2 cellular contexts compared by ENCODE assay signal in the genomic region with DNA sequence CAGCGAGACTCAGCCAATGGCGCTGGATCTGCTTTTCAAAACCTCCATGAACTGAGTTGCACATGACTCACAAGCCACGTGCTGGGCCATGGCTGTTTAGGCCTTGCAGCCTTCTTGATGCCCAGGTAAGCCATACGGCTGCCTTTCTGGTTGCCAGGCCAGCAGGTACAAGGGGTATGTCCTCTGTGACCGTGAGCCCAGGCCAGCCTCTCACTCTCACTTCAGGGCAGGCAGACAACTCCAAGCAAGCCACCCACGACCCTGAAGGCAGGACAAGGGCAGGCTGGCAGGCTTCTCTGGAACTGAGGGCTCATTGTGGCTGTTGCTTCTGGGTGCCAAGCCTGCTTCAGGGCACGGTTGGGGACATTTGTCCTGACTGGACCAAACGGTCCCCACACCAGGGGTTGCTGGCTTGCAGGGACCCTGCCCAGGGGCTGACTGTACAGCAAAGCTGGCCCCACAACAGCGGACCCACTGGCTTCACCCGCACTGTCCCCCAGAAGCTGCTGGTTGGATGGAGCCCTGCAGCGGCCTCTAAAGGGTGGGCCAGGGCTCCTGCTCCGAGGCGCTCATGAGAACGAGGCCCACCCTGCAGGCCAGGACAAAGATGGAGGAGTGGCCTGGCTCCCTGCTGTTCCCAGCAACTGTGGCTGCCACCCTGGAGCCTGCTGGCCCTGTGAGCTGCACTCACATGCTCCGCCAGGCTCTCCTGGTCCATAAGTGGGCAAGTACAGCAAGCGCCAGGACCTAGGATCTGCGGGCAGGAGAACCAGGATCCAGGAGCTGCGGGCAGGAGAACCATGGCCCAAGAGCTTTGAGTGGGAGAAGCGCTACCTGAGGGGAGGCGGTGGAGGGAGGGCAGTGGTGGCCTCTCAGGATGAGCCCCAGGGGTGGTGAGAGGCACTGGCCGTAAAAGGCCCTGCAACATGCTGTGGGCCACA.
TF ChIP-seq lines count a peak whose summit lies in the region.

No MANE protein-coding gene starts in this region.

TF ChIP-seq in A549, 52 proteins besides CTCF, POLR2A, EP300 and RAD21:
- TF ChIP-seq, protein P1, sequence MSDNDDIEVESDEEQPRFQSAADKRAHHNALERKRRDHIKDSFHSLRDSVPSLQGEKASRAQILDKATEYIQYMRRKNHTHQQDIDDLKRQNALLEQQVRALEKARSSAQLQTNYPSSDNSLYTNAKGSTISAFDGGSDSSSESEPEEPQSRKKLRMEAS (IDR thresholded peaks at IDR 0.05): 0 out of 2 replicates have a peak, but pooled peaks have one; percentile 31
- TF ChIP-seq, protein P2, sequence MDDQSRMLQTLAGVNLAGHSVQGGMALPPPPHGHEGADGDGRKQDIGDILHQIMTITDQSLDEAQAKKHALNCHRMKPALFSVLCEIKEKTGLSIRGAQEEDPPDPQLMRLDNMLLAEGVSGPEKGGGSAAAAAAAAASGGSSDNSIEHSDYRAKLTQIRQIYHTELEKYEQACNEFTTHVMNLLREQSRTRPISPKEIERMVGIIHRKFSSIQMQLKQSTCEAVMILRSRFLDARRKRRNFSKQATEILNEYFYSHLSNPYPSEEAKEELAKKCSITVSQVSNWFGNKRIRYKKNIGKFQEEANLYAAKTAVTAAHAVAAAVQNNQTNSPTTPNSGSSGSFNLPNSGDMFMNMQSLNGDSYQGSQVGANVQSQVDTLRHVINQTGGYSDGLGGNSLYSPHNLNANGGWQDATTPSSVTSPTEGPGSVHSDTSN (IDR thresholded peaks at IDR 0.05): no peak
TF ChIP-seq in A549: peak in this region for 1.

TF ChIP-seq in K562, 482 proteins besides CTCF, POLR2A, EP300 and RAD21 (continues in another document):
- TF ChIP-seq TEAD2 (tag; IDR thresholded peaks at IDR 0.05) (no peak), BHLHE40 (IDR thresholded peaks at IDR 0.05; ENCODE audit: low read length) (0 out of 2 replicates have a peak, but pooled peaks have one; percentile 33), LCOR (CRISPR knock-in tag; IDR thresholded peaks at IDR 0.05) (no peak), PURB (CRISPR knock-in tag; IDR thresholded peaks at IDR 0.05; ENCODE audit: low read depth) (no peak), TEAD1 (CRISPR knock-in tag; IDR thresholded peaks at IDR 0.05) (peak in 1 of 2 experiments; percentile 20; a peak in 1 of 4 replicates), NCOA1 (IDR thresholded peaks at IDR 0.05; ENCODE audit: low read depth) (no peak), ZNF589 (CRISPR knock-in tag; IDR thresholded peaks at IDR 0.05; ENCODE audit: low read depth) (no peak), ZNF584 (CRISPR knock-in tag; IDR thresholded peaks at IDR 0.05; ENCODE audit: low read depth) (no peak), PYGO2 (tag; IDR thresholded peaks at IDR 0.05) (no peak), TRIM28 (IDR thresholded peaks at IDR 0.05) (no peak), ZNF586 (CRISPR knock-in tag; conservative IDR thresholded peaks at IDR 0.05) (no peak), ZFX (CRISPR knock-in tag; IDR thresholded peaks at IDR 0.05) (peak; percentile 59), ZNF583 (CRISPR knock-in tag; IDR thresholded peaks at IDR 0.05) (no peak), L3MBTL2 (IDR thresholded peaks at IDR 0.05) (peak; percentile 81), GATAD2A (IDR thresholded peaks at IDR 0.05) (no peak), SLC30A9 (CRISPR knock-in tag; IDR thresholded peaks at IDR 0.05) (no peak), SMAD1 (IDR thresholded peaks at IDR 0.05; ENCODE audit: low read depth, low read length, partially characterized antibody) (no peak), FOXA3 (CRISPR knock-in tag; conservative IDR thresholded peaks at IDR 0.05 in 1 of 2, IDR thresholded peaks at IDR 0.05 in 1 of 2) (no peak)
- TF ChIP-seq, protein P3, sequence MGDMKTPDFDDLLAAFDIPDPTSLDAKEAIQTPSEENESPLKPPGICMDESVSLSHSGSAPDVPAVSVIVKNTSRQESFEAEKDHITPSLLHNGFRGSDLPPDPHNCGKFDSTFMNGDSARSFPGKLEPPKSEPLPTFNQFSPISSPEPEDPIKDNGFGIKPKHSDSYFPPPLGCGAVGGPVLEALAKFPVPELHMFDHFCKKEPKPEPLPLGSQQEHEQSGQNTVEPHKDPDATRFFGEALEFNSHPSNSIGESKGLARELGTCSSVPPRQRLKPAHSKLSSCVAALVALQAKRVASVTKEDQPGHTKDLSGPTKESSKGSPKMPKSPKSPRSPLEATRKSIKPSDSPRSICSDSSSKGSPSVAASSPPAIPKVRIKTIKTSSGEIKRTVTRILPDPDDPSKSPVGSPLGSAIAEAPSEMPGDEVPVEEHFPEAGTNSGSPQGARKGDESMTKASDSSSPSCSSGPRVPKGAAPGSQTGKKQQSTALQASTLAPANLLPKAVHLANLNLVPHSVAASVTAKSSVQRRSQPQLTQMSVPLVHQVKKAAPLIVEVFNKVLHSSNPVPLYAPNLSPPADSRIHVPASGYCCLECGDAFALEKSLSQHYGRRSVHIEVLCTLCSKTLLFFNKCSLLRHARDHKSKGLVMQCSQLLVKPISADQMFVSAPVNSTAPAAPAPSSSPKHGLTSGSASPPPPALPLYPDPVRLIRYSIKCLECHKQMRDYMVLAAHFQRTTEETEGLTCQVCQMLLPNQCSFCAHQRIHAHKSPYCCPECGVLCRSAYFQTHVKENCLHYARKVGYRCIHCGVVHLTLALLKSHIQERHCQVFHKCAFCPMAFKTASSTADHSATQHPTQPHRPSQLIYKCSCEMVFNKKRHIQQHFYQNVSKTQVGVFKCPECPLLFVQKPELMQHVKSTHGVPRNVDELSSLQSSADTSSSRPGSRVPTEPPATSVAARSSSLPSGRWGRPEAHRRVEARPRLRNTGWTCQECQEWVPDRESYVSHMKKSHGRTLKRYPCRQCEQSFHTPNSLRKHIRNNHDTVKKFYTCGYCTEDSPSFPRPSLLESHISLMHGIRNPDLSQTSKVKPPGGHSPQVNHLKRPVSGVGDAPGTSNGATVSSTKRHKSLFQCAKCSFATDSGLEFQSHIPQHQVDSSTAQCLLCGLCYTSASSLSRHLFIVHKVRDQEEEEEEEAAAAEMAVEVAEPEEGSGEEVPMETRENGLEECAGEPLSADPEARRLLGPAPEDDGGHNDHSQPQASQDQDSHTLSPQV (IDR thresholded peaks at IDR 0.05): 0 out of 2 replicates have a peak, but pooled peaks have one; percentile 34
- TF ChIP-seq, protein P4, sequence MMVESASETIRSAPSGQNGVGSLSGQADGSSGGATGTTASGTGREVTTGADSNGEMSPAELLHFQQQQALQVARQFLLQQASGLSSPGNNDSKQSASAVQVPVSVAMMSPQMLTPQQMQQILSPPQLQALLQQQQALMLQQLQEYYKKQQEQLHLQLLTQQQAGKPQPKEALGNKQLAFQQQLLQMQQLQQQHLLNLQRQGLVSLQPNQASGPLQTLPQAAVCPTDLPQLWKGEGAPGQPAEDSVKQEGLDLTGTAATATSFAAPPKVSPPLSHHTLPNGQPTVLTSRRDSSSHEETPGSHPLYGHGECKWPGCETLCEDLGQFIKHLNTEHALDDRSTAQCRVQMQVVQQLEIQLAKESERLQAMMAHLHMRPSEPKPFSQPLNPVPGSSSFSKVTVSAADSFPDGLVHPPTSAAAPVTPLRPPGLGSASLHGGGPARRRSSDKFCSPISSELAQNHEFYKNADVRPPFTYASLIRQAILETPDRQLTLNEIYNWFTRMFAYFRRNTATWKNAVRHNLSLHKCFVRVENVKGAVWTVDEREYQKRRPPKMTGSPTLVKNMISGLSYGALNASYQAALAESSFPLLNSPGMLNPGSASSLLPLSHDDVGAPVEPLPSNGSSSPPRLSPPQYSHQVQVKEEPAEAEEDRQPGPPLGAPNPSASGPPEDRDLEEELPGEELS (CRISPR knock-in tag; IDR thresholded peaks at IDR 0.05; ENCODE audit: borderline replicate concordance): no peak
- TF ChIP-seq, protein P5, sequence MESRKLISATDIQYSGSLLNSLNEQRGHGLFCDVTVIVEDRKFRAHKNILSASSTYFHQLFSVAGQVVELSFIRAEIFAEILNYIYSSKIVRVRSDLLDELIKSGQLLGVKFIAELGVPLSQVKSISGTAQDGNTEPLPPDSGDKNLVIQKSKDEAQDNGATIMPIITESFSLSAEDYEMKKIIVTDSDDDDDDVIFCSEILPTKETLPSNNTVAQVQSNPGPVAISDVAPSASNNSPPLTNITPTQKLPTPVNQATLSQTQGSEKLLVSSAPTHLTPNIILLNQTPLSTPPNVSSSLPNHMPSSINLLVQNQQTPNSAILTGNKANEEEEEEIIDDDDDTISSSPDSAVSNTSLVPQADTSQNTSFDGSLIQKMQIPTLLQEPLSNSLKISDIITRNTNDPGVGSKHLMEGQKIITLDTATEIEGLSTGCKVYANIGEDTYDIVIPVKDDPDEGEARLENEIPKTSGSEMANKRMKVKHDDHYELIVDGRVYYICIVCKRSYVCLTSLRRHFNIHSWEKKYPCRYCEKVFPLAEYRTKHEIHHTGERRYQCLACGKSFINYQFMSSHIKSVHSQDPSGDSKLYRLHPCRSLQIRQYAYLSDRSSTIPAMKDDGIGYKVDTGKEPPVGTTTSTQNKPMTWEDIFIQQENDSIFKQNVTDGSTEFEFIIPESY (CRISPR knock-in tag; IDR thresholded peaks at IDR 0.05): peak; percentile 83
- TF ChIP-seq, protein P6, sequence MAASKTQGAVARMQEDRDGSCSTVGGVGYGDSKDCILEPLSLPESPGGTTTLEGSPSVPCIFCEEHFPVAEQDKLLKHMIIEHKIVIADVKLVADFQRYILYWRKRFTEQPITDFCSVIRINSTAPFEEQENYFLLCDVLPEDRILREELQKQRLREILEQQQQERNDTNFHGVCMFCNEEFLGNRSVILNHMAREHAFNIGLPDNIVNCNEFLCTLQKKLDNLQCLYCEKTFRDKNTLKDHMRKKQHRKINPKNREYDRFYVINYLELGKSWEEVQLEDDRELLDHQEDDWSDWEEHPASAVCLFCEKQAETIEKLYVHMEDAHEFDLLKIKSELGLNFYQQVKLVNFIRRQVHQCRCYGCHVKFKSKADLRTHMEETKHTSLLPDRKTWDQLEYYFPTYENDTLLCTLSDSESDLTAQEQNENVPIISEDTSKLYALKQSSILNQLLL (CRISPR knock-in tag; IDR thresholded peaks at IDR 0.05; ENCODE audit: borderline replicate concordance): no peak
- TF ChIP-seq, protein P7, sequence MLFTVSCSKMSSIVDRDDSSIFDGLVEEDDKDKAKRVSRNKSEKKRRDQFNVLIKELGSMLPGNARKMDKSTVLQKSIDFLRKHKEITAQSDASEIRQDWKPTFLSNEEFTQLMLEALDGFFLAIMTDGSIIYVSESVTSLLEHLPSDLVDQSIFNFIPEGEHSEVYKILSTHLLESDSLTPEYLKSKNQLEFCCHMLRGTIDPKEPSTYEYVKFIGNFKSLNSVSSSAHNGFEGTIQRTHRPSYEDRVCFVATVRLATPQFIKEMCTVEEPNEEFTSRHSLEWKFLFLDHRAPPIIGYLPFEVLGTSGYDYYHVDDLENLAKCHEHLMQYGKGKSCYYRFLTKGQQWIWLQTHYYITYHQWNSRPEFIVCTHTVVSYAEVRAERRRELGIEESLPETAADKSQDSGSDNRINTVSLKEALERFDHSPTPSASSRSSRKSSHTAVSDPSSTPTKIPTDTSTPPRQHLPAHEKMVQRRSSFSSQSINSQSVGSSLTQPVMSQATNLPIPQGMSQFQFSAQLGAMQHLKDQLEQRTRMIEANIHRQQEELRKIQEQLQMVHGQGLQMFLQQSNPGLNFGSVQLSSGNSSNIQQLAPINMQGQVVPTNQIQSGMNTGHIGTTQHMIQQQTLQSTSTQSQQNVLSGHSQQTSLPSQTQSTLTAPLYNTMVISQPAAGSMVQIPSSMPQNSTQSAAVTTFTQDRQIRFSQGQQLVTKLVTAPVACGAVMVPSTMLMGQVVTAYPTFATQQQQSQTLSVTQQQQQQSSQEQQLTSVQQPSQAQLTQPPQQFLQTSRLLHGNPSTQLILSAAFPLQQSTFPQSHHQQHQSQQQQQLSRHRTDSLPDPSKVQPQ (CRISPR knock-in tag; IDR thresholded peaks at IDR 0.05; ENCODE audit: borderline replicate concordance): no peak
- TF ChIP-seq, protein P8, sequence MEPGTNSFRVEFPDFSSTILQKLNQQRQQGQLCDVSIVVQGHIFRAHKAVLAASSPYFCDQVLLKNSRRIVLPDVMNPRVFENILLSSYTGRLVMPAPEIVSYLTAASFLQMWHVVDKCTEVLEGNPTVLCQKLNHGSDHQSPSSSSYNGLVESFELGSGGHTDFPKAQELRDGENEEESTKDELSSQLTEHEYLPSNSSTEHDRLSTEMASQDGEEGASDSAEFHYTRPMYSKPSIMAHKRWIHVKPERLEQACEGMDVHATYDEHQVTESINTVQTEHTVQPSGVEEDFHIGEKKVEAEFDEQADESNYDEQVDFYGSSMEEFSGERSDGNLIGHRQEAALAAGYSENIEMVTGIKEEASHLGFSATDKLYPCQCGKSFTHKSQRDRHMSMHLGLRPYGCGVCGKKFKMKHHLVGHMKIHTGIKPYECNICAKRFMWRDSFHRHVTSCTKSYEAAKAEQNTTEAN (CRISPR knock-in tag; IDR thresholded peaks at IDR 0.05): no peak
- TF ChIP-seq, protein P9, sequence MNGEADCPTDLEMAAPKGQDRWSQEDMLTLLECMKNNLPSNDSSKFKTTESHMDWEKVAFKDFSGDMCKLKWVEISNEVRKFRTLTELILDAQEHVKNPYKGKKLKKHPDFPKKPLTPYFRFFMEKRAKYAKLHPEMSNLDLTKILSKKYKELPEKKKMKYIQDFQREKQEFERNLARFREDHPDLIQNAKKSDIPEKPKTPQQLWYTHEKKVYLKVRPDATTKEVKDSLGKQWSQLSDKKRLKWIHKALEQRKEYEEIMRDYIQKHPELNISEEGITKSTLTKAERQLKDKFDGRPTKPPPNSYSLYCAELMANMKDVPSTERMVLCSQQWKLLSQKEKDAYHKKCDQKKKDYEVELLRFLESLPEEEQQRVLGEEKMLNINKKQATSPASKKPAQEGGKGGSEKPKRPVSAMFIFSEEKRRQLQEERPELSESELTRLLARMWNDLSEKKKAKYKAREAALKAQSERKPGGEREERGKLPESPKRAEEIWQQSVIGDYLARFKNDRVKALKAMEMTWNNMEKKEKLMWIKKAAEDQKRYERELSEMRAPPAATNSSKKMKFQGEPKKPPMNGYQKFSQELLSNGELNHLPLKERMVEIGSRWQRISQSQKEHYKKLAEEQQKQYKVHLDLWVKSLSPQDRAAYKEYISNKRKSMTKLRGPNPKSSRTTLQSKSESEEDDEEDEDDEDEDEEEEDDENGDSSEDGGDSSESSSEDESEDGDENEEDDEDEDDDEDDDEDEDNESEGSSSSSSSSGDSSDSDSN (IDR thresholded peaks at IDR 0.05; ENCODE audit: borderline replicate concordance in 1 of 2, low read depth in 2 of 2, low read length in 2 of 2): no peak
- TF ChIP-seq, protein P10, sequence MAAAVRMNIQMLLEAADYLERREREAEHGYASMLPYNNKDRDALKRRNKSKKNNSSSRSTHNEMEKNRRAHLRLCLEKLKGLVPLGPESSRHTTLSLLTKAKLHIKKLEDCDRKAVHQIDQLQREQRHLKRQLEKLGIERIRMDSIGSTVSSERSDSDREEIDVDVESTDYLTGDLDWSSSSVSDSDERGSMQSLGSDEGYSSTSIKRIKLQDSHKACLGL (CRISPR knock-in tag; IDR thresholded peaks at IDR 0.05; ENCODE audit: borderline replicate concordance, poor library complexity, severe bottlenecking): no peak
- TF ChIP-seq, protein P11, sequence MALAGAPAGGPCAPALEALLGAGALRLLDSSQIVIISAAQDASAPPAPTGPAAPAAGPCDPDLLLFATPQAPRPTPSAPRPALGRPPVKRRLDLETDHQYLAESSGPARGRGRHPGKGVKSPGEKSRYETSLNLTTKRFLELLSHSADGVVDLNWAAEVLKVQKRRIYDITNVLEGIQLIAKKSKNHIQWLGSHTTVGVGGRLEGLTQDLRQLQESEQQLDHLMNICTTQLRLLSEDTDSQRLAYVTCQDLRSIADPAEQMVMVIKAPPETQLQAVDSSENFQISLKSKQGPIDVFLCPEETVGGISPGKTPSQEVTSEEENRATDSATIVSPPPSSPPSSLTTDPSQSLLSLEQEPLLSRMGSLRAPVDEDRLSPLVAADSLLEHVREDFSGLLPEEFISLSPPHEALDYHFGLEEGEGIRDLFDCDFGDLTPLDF (CRISPR knock-in tag; IDR thresholded peaks at IDR 0.05): no peak
